28 cellular contexts compared by ENCODE assay signal in genomic region chr16:86581458-86581857, GRCh38. TPM values are rescaled to one million over a fixed set of nuclear protein-coding genes. Genes with fewer than 3 reads are reported as not detected.
DNase-seq lines count a peak whose midpoint lies in the region; ATAC-seq and TF ChIP-seq lines count a peak whose summit lies in the region.
"Had no signal": no experiment of that assay in that cellular context is flagged by ENCODE, and none has a peak within 500 bp of the region (broad histone marks: within the 10 kb centered on the region; RNA-seq: fewer than 3 reads in every experiment).

No MANE protein-coding gene starts in this region.

- no peak for ATAC-seq in heart right ventricle
- ATAC-seq in left cardiac atrium = no peak
- ATAC-seq: A549; effector memory CD8-positive, alpha-beta T cell had no signal

- peak overlapping the region in 1 of 2 experiments; percentile 15 for H2BK12ac ChIP-seq in mesenchymal stem cell (ENCODE audit: low read length in 2 of 2)

- intact Hi-C loops in heart right ventricle (cut with DNase I) (loop anchor here in 1 of 10 donors (5.0 kb wide), 1 partner anchor 86 kb away; no protein-coding TSS in a partner anchor), left cardiac atrium (cut with DNase I) (no loop called here), tibial artery (cut with DNase I; ENCODE audit: low total_unique reads) (loop anchor here (2.0 kb wide), 1 partner anchor 99 kb away; no protein-coding TSS in a partner anchor)

- no peak for DNase-seq in heart right ventricle
- no peak for DNase-seq in left cardiac atrium
- no peak for DNase-seq in adipocyte (ENCODE audit: low read depth)
- DNase-seq in mesenchymal stem cell = peak; percentile 55
- peak in 1 of 2 donors; percentile 51 for DNase-seq in tibial artery
- no peak for DNase-seq in kidney tubule cell (ENCODE audit: low spot score)
- no peak for DNase-seq in NCI-H187 treated with DMSO at 0.1 percent for 48 hours (lab: John Stamatoyannopoulos, UW)
- DNase-seq in DMS 273 (lab: John Stamatoyannopoulos, UW; ENCODE audit: unreplicated experiment) = no peak
- DNase-seq: activated B cell treated with CpG ODN at 0.5 μM for 24 hours; activated CD4-positive, alpha-beta T cell treated with anti-CD3 and anti-CD28 coated beads, Interleukin-2, amount 50 U/mL, for 4 hours; activated CD8-positive, alpha-beta memory T cell treated with anti-CD3 and anti-CD28 coated beads, Interleukin-2, amount 50 U/mL, for 4 hours; activated naive CD8-positive, alpha-beta T cell treated with anti-CD3 and anti-CD28 coated beads for 36 hours; Caco-2; effector memory CD8-positive, alpha-beta T cell; hypothalamus; NCI-H2029; NCI-H345; NCI-H748 treated with DMSO at 0.1 percent for 48 hours; posterior cingulate gyrus; stimulated activated CD4-positive, alpha-beta T cell treated with anti-CD3 and anti-CD28 coated beads, Interleukin-1b, Interleukin-23, amount 100 ng/mL, for 48 hours; substantia nigra; uterus had no signal

- H3K9me3 ChIP-seq in heart right ventricle = no peaks in the 10 kb centered on the region
- H3K9me3 ChIP-seq in adipocyte (ENCODE audit: control insufficient read depth, low read length) = no peaks in the 10 kb centered on the region
- H3K9me3 ChIP-seq in mesenchymal stem cell (ENCODE audit: control insufficient read depth, low read length) = no peaks in the 10 kb centered on the region
- no peaks in the 10 kb centered on the region for H3K9me3 ChIP-seq in tibial artery
- H3K9me3 ChIP-seq: A549, Caco-2, uterus had no signal

- H3K36me3 ChIP-seq in heart right ventricle (no peaks in the 10 kb centered on the region), adipocyte (ENCODE audit: control insufficient read depth, insufficient read depth, low read length, severe bottlenecking) (no peaks in the 10 kb centered on the region), mesenchymal stem cell (ENCODE audit: control insufficient read depth in 1 of 2, insufficient read depth in 2 of 2, low read depth in 1 of 2, low read length in 2 of 2) (no peaks in the 10 kb centered on the region), tibial artery (no peaks in the 10 kb centered on the region)
- H3K36me3 ChIP-seq: BLaER1, uterus had no signal

- H3K18ac ChIP-seq in mesenchymal stem cell (ENCODE audit: low read depth in 1 of 2, low read length in 2 of 2) = peak overlapping the region in 1 of 2 experiments; percentile 45

- no peak overlapping the region for H2BK15ac ChIP-seq in mesenchymal stem cell (ENCODE audit: low read depth, poor library complexity, severe bottlenecking)

- H3K27ac ChIP-seq in heart right ventricle (peak overlapping the region in 6 of 10 donors; percentile 7 to 85 (median 39)), mesenchymal stem cell (ENCODE audit: low read length, poor library complexity, severe bottlenecking) (peak overlapping the region; percentile 60), tibial artery (peak overlapping the region; percentile 95 to 97)
- H3K27ac ChIP-seq: A549, BLaER1, HL-60, skin epidermis, uterus had no signal

- no peak overlapping the region for H3K14ac ChIP-seq in mesenchymal stem cell (ENCODE audit: low read length in 2 of 2)

- H4K91ac ChIP-seq in mesenchymal stem cell (ENCODE audit: low read length) = no peak overlapping the region

- no peak overlapping the region for H2BK5ac ChIP-seq in mesenchymal stem cell (ENCODE audit: low read depth, low read length, poor library complexity, severe bottlenecking)

- WGBS in heart right ventricle, 2 donors = 59 to 60% methylated on average over 4 of the region's 4 CpGs
- 31% methylated on average over 3 of the region's 4 CpGs for WGBS in mesenchymal stem cell

- no peak overlapping the region for H3K4me2 ChIP-seq in mesenchymal stem cell (ENCODE audit: low read length, poor library complexity, severe bottlenecking)
- H3K4me2 ChIP-seq: A549, BLaER1 had no signal

- H3K23ac ChIP-seq in mesenchymal stem cell (ENCODE audit: low read length in 2 of 2) = no peak overlapping the region

- peak overlapping the region; percentile 52 for H2AK5ac ChIP-seq in mesenchymal stem cell (ENCODE audit: low read length, severe bottlenecking)

- H3K4me3 ChIP-seq in heart right ventricle (peak overlapping the region in 1 of 10 donors; percentile 9), adipocyte (ENCODE audit: low read length) (peak overlapping the region; percentile 83), mesenchymal stem cell (ENCODE audit: insufficient read depth in 1 of 2, low read depth in 1 of 2, low read length in 2 of 2) (peak overlapping the region in 1 of 2 experiments; percentile 86), tibial artery (peak overlapping the region; percentile 60 to 78)
- H3K4me3 ChIP-seq: A549, BLaER1, skin epidermis, uterus had no signal

- H3K4me1 ChIP-seq in heart right ventricle (peaks cover 0 to 65% (median 7%) of the 10 kb centered on the region in 9 donors), adipocyte (ENCODE audit: control insufficient read depth, insufficient read depth, low read length) (peaks cover 59% of the 10 kb centered on the region), mesenchymal stem cell (ENCODE audit: control insufficient read depth, insufficient read depth, low read depth, low read length) (peaks cover 43% of the 10 kb centered on the region), tibial artery (peaks cover 0 to 90% (median 57%) of the 10 kb centered on the region in 4 donors)
- H3K4me1 ChIP-seq: uterus had no signal

- H4K8ac ChIP-seq in mesenchymal stem cell (ENCODE audit: low read length) = peak overlapping the region; percentile 12

- peaks cover 8% of the 10 kb centered on the region for H3K79me1 ChIP-seq in mesenchymal stem cell (replicated peaks; ENCODE audit: low read length, poor library complexity, severe bottlenecking)

- H2BK120ac ChIP-seq in mesenchymal stem cell (ENCODE audit: low read depth, low read length) = no peak overlapping the region

- H3K27me3 ChIP-seq in heart right ventricle (peaks cover 5 to 75% (median 64%) of the 10 kb centered on the region in 7 donors), adipocyte (replicated peaks; ENCODE audit: control insufficient read depth, insufficient read depth, low read length) (no peaks in the 10 kb centered on the region), mesenchymal stem cell (ENCODE audit: control insufficient read depth in 1 of 2, insufficient read depth in 1 of 2, low read length in 2 of 2) (no peaks in the 10 kb centered on the region), tibial artery (no peaks in the 10 kb centered on the region)

- H3K4ac ChIP-seq in mesenchymal stem cell (ENCODE audit: low read depth in 1 of 2, low read length in 2 of 2) = peak overlapping the region in 1 of 2 experiments; percentile 54

- H3K9ac ChIP-seq in adipocyte (ENCODE audit: low read length) (peak overlapping the region; percentile 87), mesenchymal stem cell (ENCODE audit: low read length) (peak overlapping the region; percentile 86)
- H3K9ac ChIP-seq: BLaER1 had no signal

- no peak overlapping the region for H2AFZ ChIP-seq in mesenchymal stem cell (ENCODE audit: low read depth, low read length)

- TF ChIP-seq CTCF in heart right ventricle (IDR thresholded peaks at IDR 0.05) = no peak
- TF ChIP-seq CTCF in tibial artery (IDR thresholded peaks at IDR 0.05) = no peak

RNA-seq across cellular contexts. Expression of gene FOXL1, which starts 3.1 kb away (rescaled TPM):
- total RNA-seq in heart right ventricle (1 to 10 TPM in 3 of 10 donors, under 1 TPM in 7; 0.40 to 1.9 (median 0.84) TPM), left cardiac atrium (1 to 10 TPM in 1 of 2 donors, under 1 TPM in 1; 0.80 to 1.4 TPM)
- under 1 TPM; 0.78 to 0.95 TPM for polyA plus RNA-seq in heart right ventricle
- 10.5 TPM for polyA plus RNA-seq in mesenchymal stem cell (2013, experiment 1 of 2)
- 11.8 TPM for polyA plus RNA-seq in mesenchymal stem cell (2013, experiment 2 of 2)
- total RNA-seq: activated B cell treated with CpG ODN at 0.5 μM for 24 hours; activated naive CD8-positive, alpha-beta T cell treated with anti-CD3 and anti-CD28 coated beads for 36 hours; mononuclear cell had no signal

RNA-seq across cellular contexts. Expression of gene FOXC2, which starts 14.8 kb away (rescaled TPM):
- total RNA-seq in heart right ventricle (1 to 10 TPM in 8 of 10 donors, under 1 TPM in 2; 0.66 to 2.2 (median 1.9) TPM), left cardiac atrium (1 to 10 TPM; 1.9 to 5.3 TPM)
- polyA plus RNA-seq in heart right ventricle = 1 to 10 TPM; 1.2 to 1.3 TPM
- polyA plus RNA-seq in mesenchymal stem cell (2013, experiment 1 of 2) = 2.7 TPM
- 2.8 TPM for polyA plus RNA-seq in mesenchymal stem cell (2013, experiment 2 of 2)
- total RNA-seq: activated B cell treated with CpG ODN at 0.5 μM for 24 hours; activated naive CD8-positive, alpha-beta T cell treated with anti-CD3 and anti-CD28 coated beads for 36 hours; Caco-2; mononuclear cell; neural crest cell had no signal

RNA-seq across cellular contexts. Expression of gene MTHFSD, which starts 26.4 kb away (rescaled TPM):
- total RNA-seq in heart right ventricle = 10 to 100 TPM in 8 of 10 donors, 1 to 10 TPM in 2; 8.9 to 13.1 (median 11.4) TPM
- 10 to 100 TPM in 1 of 2 donors, 1 to 10 TPM in 1; 5.1 to 11.3 TPM for polyA plus RNA-seq in heart right ventricle
- 10 to 100 TPM; 10.3 to 12.4 TPM for total RNA-seq in left cardiac atrium
- 8.3 TPM for polyA plus RNA-seq in mesenchymal stem cell (2013, experiment 1 of 2)
- 6.8 TPM for polyA plus RNA-seq in mesenchymal stem cell (2013, experiment 2 of 2)

Comparison
In these comparisons a context has a peak if more than half of its experiments do, and no peak if none do; other contexts are left out.
1. H3K27ac ChIP-seq: peak in every context shown above with its lines; median percentile 96 in tibial artery; 60 in mesenchymal stem cell; 39 in heart right ventricle.